Comparison of ENCODE assay signal across 21 cellular contexts in genomic region chr5:8033261-8033660, GRCh38.
"Had no signal": no experiment of that assay in that cellular context is flagged by ENCODE, and none has a peak within 500 bp of the region (broad histone marks: within the 10 kb centered on the region; RNA-seq: fewer than 3 reads in every experiment).

No MANE protein-coding gene starts in this region.

- H3K36me3 Mint-ChIP-seq: activated naive CD8-positive, alpha-beta T cell treated with anti-CD3 and anti-CD28 coated beads, Interleukin-2, amount 10 ng/mL, durations not matched to agents 7 days and 5 days had no signal

- H3K9me3 Mint-ChIP-seq: activated CD8-positive, alpha-beta T cell treated with anti-CD3 and anti-CD28 coated beads for 36 hours had no signal

- H3K4me3 Mint-ChIP-seq: activated CD4-positive, alpha-beta T cell treated with anti-CD3 and anti-CD28 coated beads for 36 hours; activated CD8-positive, alpha-beta T cell treated with anti-CD3 and anti-CD28 coated beads for 36 hours; activated naive CD8-positive, alpha-beta T cell treated with anti-CD3 and anti-CD28 coated beads, Interleukin-2, amount 10 ng/mL, durations not matched to agents 7 days and 5 days; activated T-cell treated with anti-CD3 and anti-CD28 coated beads, Interleukin-2, amount 50 U/mL, for 72 hours had no signal

- H3K4me1 Mint-ChIP-seq: activated CD4-positive, alpha-beta T cell treated with anti-CD3 and anti-CD28 coated beads for 36 hours; activated naive CD8-positive, alpha-beta T cell treated with anti-CD3 and anti-CD28 coated beads, Interleukin-2, amount 10 ng/mL, durations not matched to agents 7 days and 5 days had no signal

- H3K27ac Mint-ChIP-seq: activated CD4-positive, alpha-beta T cell treated with anti-CD3 and anti-CD28 coated beads for 36 hours; activated CD8-positive, alpha-beta T cell treated with anti-CD3 and anti-CD28 coated beads for 36 hours; activated naive CD8-positive, alpha-beta T cell treated with anti-CD3 and anti-CD28 coated beads, Interleukin-2, amount 10 ng/mL, durations not matched to agents 7 days and 5 days; activated T-cell treated with anti-CD3 and anti-CD28 coated beads, Interleukin-2, amount 50 U/mL, for 72 hours had no signal

- DNase-seq: activated CD4-positive, alpha-beta T cell treated with anti-CD3 and anti-CD28 coated beads for 36 hours; activated CD4-positive, alpha-beta T cell treated with anti-CD3 and anti-CD28 coated beads, Interleukin-2, amount 50 U/mL, for 1 hour; activated CD8-positive, alpha-beta memory T cell treated with anti-CD3 and anti-CD28 coated beads, Interleukin-2, amount 50 U/mL, for 4 hours; activated CD8-positive, alpha-beta T cell treated with anti-CD3 and anti-CD28 coated beads for 36 hours; activated naive CD4-positive, alpha-beta T cell treated with anti-CD3 and anti-CD28 coated beads, Interleukin-2, amount 50 U/mL, for 16 hours; activated naive CD8-positive, alpha-beta T cell treated with anti-CD3 and anti-CD28 coated beads, Interleukin-2, amount 10 ng/mL, durations not matched to agents 7 days and 5 days; activated T-cell treated with anti-CD3 and anti-CD28 coated beads, Interleukin-2, amount 50 U/mL, for 72 hours; adrenal gland; anterior cingulate cortex; colonic mucosa; NCI-H1092; NCI-H1694; NCI-H2029; NCI-H446 treated with DMSO at 0.1 percent for 48 hours; NCI-H524 treated with DMSO at 0.1 percent for 48 hours; Peyer's patch; Right ventricle myocardium superior; SJCRH30; SK-N-SH; T-helper 1 cell; WERI-Rb-1 had no signal

- H3K27me3 Mint-ChIP-seq: activated CD8-positive, alpha-beta T cell treated with anti-CD3 and anti-CD28 coated beads for 36 hours had no signal
